In genomic region chr19:10661946-10662345, GRCh38 we compare ENCODE assay signal across 1 cellular context.
TF ChIP-seq lines count a peak whose summit lies in the region.

No MANE protein-coding gene starts in this region.

TF ChIP-seq in GM12878, 131 proteins besides CTCF, POLR2A, EP300 and RAD21:
- 0 out of 2 replicates have a peak, but pooled peaks have one; percentile 17 for TF ChIP-seq POLR2AphosphoS5 (IDR thresholded peaks at IDR 0.05; ENCODE audit: low read length)
- TF ChIP-seq CUX1 (IDR thresholded peaks at IDR 0.05; ENCODE audit: insufficient replicate concordance, low read depth, low read length), result no peak
